In the genomic region with DNA sequence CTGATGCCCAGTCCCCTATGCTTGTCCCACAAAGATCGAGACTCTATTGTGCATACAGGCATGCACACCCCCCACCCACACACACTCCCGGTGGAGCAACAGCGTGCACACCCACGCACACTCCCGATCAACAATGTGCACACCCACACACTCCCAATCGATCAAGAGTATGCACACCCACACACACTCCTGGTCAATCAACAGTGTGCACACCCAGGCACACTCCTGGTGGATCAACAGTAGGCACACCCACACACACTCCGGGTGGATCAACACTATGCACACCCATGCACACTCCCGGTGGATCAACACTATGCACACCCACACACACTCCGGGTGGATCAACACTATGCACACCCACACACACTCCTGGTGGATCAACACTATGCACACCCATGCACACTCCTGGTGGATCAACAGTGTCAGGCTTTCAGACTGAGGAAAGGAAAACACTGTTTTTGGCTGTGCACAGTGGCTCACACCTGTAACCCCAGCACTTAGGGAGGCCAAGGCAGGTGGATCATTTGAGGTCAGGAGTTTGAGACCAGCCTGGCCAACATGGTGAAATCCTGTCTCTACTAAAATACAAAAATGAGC, we compare ENCODE assay signal across 18 cellular contexts.
DNase-seq lines count a peak whose midpoint lies in the region; ATAC-seq, FAIRE-seq and TF ChIP-seq lines count a peak whose summit lies in the region.
"Had no signal": no experiment of that assay in that cellular context is flagged by ENCODE, and none has a peak within 500 bp of the region (broad histone marks: within the 10 kb centered on the region; RNA-seq: fewer than 3 reads in every experiment).

No MANE protein-coding gene starts in this region.

- intact Hi-C loops in sigmoid colon (cut with DNase I), result loop anchor here (1.0 kb wide), 1 partner anchor 35 kb away; no protein-coding TSS in a partner anchor

- H3K9ac ChIP-seq in BLaER1 treated with 17β-estradiol and CSF1 and Interleukin-3, amounts not matched to agents 10 nM and 100 nM, result peak overlapping the region in 1 of 11 experiments; percentile 31; a peak in 1 of 22 replicates
- H3K9ac ChIP-seq in iPS-15b (ENCODE audit: low read depth, low read length), result peak overlapping the region; percentile 9

- no peaks in the 10 kb centered on the region for H3K27me3 Mint-ChIP-seq in activated naive CD4-positive, alpha-beta T cell treated with anti-CD3 and anti-CD28 coated beads, Interleukin-2, amount 10 ng/mL, durations not matched to agents 7 days and 5 days

- TF ChIP-seq POLR2A in sigmoid colon (IDR thresholded peaks at IDR 0.05), result no peak
- TF ChIP-seq POLR2A in gastroesophageal sphincter (IDR thresholded peaks at IDR 0.05), result no peak

- H3K36me3 ChIP-seq in BLaER1 treated with 17β-estradiol and CSF1 and Interleukin-3, amounts not matched to agents 10 nM and 100 nM, result no peaks in the 10 kb centered on the region
- H3K36me3 ChIP-seq in iPS-15b (ENCODE audit: control insufficient read depth, insufficient read depth, low read length) (no peaks in the 10 kb centered on the region), sigmoid colon (no peaks in the 10 kb centered on the region), gastroesophageal sphincter (no peaks in the 10 kb centered on the region)
- H3K36me3 ChIP-seq: SJSA1 had no signal

- H3K36me3 Mint-ChIP-seq in activated naive CD4-positive, alpha-beta T cell treated with anti-CD3 and anti-CD28 coated beads, Interleukin-2, amount 10 ng/mL, durations not matched to agents 7 days and 5 days, result no peaks in the 10 kb centered on the region

- WGBS in sigmoid colon, 2 donors, result 64 to 80% methylated on average over 9 of the region's 9 CpGs
- WGBS in gastroesophageal sphincter (ENCODE audit: low coverage in 1 of 2), 2 donors, result 50 to 60% methylated on average over 1 to 4 of the region's 9 CpGs

- no peak for ATAC-seq in gastroesophageal sphincter

- no peak overlapping the region for H3K4me3 Mint-ChIP-seq in activated naive CD4-positive, alpha-beta T cell treated with anti-CD3 and anti-CD28 coated beads, Interleukin-2, amount 10 ng/mL, durations not matched to agents 7 days and 5 days

- DNase-seq in HTR-8/SVneo (ENCODE audit: insufficient read length, low spot score), result no peak
- no peak for DNase-seq in sigmoid colon
- DNase-seq in activated naive CD4-positive, alpha-beta T cell treated with anti-CD3 and anti-CD28 coated beads, Interleukin-2, amount 10 ng/mL, durations not matched to agents 7 days and 5 days, result no peak
- DNase-seq in effector CD8-positive, alpha-beta T cell (lab: John Stamatoyannopoulos, UW), result no peak
- DNase-seq: DMS79, Karpas-422, NCI-H1417 treated with DMSO at 0.1 percent for 48 hours, NCI-H187 treated with DMSO at 0.1 percent for 48 hours, NCI-H226, NCI-H524 had no signal

- peak; percentile 74 for FAIRE-seq in HTR-8/SVneo (lab: Jason Lieb, UNC)
- FAIRE-seq: H54 had no signal

- CTCF ChIA-PET in activated naive CD4-positive, alpha-beta T cell treated with anti-CD3 and anti-CD28 coated beads, Interleukin-2, amount 10 ng/mL, durations not matched to agents 7 days and 5 days (lab: Charles Lee), result no interaction called here

- H3K4me2 ChIP-seq in BLaER1 treated with 17β-estradiol and CSF1 and Interleukin-3, amounts not matched to agents 10 nM and 100 nM, result peak overlapping the region; percentile 1 to 84 (median 60); a peak in 20 of 22 replicates

- peaks cover 0 to 10% (median 0%) of the 10 kb centered on the region in 11 experiments; a peak in 2 of 22 replicates for H4K20me1 ChIP-seq in BLaER1 treated with 17β-estradiol and CSF1 and Interleukin-3, amounts not matched to agents 10 nM and 100 nM

- H3K4me1 Mint-ChIP-seq in activated naive CD4-positive, alpha-beta T cell treated with anti-CD3 and anti-CD28 coated beads, Interleukin-2, amount 10 ng/mL, durations not matched to agents 7 days and 5 days, result peaks cover 3% of the 10 kb centered on the region

- H3K4me3 ChIP-seq in BLaER1 treated with 17β-estradiol and CSF1 and Interleukin-3, amounts not matched to agents 10 nM and 100 nM, result no peak overlapping the region
- H3K4me3 ChIP-seq in iPS-15b (ENCODE audit: low read depth, low read length) (no peak overlapping the region), sigmoid colon (no peak overlapping the region), gastroesophageal sphincter (no peak overlapping the region)
- H3K4me3 ChIP-seq: SJSA1 had no signal

- H3K9me3 Mint-ChIP-seq in activated naive CD4-positive, alpha-beta T cell treated with anti-CD3 and anti-CD28 coated beads, Interleukin-2, amount 10 ng/mL, durations not matched to agents 7 days and 5 days, result peaks cover 6% of the 10 kb centered on the region

- TF ChIP-seq EP300 in sigmoid colon (IDR thresholded peaks at IDR 0.05) (no peak), gastroesophageal sphincter (IDR thresholded peaks at IDR 0.05) (no peak)

- H3K9me3 ChIP-seq in BLaER1 treated with 17β-estradiol and CSF1 and Interleukin-3, amounts not matched to agents 10 nM and 100 nM (replicated peaks in 1 of 11), result no peaks in the 10 kb centered on the region
- H3K9me3 ChIP-seq in iPS-15b (ENCODE audit: control insufficient read depth, insufficient read depth, low read length) (no peaks in the 10 kb centered on the region), sigmoid colon (no peaks in the 10 kb centered on the region), gastroesophageal sphincter (no peaks in the 10 kb centered on the region)
- H3K9me3 ChIP-seq: SJSA1 had no signal

- H3K27ac Mint-ChIP-seq in activated naive CD4-positive, alpha-beta T cell treated with anti-CD3 and anti-CD28 coated beads, Interleukin-2, amount 10 ng/mL, durations not matched to agents 7 days and 5 days, result no peak overlapping the region
- H3K27ac Mint-ChIP-seq: IgD-negative memory B cell had no signal

- no peak for TF ChIP-seq CTCF in sigmoid colon (IDR thresholded peaks at IDR 0.05)
- TF ChIP-seq CTCF in gastroesophageal sphincter (IDR thresholded peaks at IDR 0.05), result no peak

- H3K27me3 ChIP-seq in BLaER1 treated with 17β-estradiol and CSF1 and Interleukin-3, amounts not matched to agents 10 nM and 100 nM, result no peaks in the 10 kb centered on the region
- no peaks in the 10 kb centered on the region for H3K27me3 ChIP-seq in iPS-15b (ENCODE audit: control insufficient read depth, insufficient read depth, low read length)
- no peaks in the 10 kb centered on the region for H3K27me3 ChIP-seq in sigmoid colon
- H3K27me3 ChIP-seq in gastroesophageal sphincter, result peaks cover 31% of the 10 kb centered on the region
- H3K27me3 ChIP-seq: SJSA1 had no signal

- H3K27ac ChIP-seq in BLaER1 treated with 17β-estradiol and CSF1 and Interleukin-3, amounts not matched to agents 10 nM and 100 nM, result peak overlapping the region in 1 of 11 experiments; percentile 27; a peak in 1 of 22 replicates
- H3K27ac ChIP-seq in sigmoid colon (peak overlapping the region in 3 of 4 donors; percentile 63 to 85 (median 74)), gastroesophageal sphincter (no peak overlapping the region)
- H3K27ac ChIP-seq: C4-2B, HL-60, SJSA1 had no signal

- H3K4me1 ChIP-seq in BLaER1 treated with 17β-estradiol and CSF1 and Interleukin-3, amounts not matched to agents 10 nM and 100 nM, result peaks cover 24 to 53% (median 38%) of the 10 kb centered on the region in 10 experiments
- H3K4me1 ChIP-seq in iPS-15b (ENCODE audit: control insufficient read depth, insufficient read depth, low read length) (peaks cover 36% of the 10 kb centered on the region), sigmoid colon (peaks cover 0 to 45% (median 27%) of the 10 kb centered on the region in 4 donors), gastroesophageal sphincter (no peaks in the 10 kb centered on the region)

Comparison
In these comparisons a context has a peak if more than half of its experiments do, and no peak if none do; other contexts are left out.
1. H3K27ac ChIP-seq: peak in sigmoid colon (3 of 4); none in gastroesophageal sphincter (0 of 4).